ENCODE assay signal across 1 cellular context in the genomic region with DNA sequence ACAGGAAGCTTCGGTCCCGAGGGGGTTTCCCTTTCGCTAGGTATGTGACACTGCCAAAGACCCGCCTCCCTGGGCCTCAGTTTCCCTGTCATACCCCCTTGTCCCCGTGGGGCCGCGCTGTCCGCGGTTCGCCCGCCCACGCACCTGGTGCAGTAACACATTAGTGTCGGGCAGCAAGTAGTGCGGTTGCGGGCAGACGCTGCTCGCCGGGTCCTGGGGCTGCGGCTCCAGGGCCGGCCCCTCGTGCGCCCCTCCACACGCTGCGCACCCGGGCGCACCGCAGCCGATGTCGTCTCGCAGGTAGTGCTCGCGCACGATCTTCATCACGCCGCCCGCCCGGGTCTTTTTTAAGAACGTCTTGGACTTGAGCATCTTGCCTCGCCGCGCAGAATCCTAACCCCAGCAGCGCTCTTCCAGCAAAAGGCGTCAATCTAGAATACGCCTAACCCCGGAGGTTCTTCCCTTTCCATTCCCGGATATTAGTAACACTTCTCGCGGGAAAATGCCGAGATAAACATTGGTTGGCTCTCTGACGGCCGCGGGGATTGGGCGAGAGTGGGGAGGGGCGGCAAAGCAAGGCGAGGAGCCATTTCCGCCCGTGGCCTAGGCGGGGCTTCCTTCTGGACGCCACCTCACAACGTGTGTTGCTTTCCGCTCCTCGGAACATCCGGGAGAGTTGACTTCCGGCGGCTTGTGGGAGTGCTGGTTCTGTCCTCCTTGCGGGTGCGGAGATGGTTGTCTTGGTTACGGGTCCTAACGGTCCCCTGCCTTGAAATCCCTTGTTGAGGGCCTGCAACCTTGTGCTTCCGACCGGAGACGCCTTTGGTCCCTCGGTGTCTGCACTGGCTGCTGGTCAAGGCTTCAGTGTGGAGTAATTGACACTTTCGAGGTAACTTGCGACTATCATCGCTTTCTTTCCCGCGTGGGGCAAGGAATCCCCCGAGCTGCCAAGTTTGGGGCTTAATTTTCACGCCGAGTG.
TF ChIP-seq lines count a peak whose summit lies in the region.

A gene with protein sequence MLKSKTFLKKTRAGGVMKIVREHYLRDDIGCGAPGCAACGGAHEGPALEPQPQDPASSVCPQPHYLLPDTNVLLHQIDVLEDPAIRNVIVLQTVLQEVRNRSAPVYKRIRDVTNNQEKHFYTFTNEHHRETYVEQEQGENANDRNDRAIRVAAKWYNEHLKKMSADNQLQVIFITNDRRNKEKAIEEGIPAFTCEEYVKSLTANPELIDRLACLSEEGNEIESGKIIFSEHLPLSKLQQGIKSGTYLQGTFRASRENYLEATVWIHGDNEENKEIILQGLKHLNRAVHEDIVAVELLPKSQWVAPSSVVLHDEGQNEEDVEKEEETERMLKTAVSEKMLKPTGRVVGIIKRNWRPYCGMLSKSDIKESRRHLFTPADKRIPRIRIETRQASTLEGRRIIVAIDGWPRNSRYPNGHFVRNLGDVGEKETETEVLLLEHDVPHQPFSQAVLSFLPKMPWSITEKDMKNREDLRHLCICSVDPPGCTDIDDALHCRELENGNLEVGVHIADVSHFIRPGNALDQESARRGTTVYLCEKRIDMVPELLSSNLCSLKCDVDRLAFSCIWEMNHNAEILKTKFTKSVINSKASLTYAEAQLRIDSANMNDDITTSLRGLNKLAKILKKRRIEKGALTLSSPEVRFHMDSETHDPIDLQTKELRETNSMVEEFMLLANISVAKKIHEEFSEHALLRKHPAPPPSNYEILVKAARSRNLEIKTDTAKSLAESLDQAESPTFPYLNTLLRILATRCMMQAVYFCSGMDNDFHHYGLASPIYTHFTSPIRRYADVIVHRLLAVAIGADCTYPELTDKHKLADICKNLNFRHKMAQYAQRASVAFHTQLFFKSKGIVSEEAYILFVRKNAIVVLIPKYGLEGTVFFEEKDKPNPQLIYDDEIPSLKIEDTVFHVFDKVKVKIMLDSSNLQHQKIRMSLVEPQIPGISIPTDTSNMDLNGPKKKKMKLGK (minus strand): TSS at position 440 of the 979 bp plus-strand sequence. CDS start 68 bp downstream, at position 372.
A gene with protein sequence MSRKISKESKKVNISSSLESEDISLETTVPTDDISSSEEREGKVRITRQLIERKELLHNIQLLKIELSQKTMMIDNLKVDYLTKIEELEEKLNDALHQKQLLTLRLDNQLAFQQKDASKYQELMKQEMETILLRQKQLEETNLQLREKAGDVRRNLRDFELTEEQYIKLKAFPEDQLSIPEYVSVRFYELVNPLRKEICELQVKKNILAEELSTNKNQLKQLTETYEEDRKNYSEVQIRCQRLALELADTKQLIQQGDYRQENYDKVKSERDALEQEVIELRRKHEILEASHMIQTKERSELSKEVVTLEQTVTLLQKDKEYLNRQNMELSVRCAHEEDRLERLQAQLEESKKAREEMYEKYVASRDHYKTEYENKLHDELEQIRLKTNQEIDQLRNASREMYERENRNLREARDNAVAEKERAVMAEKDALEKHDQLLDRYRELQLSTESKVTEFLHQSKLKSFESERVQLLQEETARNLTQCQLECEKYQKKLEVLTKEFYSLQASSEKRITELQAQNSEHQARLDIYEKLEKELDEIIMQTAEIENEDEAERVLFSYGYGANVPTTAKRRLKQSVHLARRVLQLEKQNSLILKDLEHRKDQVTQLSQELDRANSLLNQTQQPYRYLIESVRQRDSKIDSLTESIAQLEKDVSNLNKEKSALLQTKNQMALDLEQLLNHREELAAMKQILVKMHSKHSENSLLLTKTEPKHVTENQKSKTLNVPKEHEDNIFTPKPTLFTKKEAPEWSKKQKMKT (plus strand): TSS at position 673 of the 979 bp plus-strand sequence. CDS start 1,337 bp downstream, outside the sequence.

TF ChIP-seq in HepG2, 621 proteins besides CTCF, POLR2A, EP300 and RAD21 (continued from another document and continues in another):
- TF ChIP-seq, protein P1, sequence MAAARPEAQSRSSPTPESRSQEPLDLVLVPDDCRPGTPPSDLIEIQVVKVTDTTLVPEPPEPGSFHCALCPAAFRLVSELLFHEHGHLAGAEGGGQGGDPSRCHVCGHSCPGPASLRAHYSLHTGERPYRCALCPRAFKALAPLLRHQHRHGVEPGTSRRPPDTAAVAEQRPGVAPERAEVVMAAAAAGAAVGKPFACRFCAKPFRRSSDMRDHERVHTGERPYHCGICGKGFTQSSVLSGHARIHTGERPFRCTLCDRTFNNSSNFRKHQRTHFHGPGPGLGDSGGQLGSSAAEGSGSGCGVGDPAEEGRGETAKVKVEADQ (CRISPR knock-in tag; IDR thresholded peaks at IDR 0.05; ENCODE audit: borderline replicate concordance): no peak
- TF ChIP-seq RFX5 (IDR thresholded peaks at IDR 0.05; ENCODE audit: low read depth, low read length): no peak
- TF ChIP-seq, protein P2, sequence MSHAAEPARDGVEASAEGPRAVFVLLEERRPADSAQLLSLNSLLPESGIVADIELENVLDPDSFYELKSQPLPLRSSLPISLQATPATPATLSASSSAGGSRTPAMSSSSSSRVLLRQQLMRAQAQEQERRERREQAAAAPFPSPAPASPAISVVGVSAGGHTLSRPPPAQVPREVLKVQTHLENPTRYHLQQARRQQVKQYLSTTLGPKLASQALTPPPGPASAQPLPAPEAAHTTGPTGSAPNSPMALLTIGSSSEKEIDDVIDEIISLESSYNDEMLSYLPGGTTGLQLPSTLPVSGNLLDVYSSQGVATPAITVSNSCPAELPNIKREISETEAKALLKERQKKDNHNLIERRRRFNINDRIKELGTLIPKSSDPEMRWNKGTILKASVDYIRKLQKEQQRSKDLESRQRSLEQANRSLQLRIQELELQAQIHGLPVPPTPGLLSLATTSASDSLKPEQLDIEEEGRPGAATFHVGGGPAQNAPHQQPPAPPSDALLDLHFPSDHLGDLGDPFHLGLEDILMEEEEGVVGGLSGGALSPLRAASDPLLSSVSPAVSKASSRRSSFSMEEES (CRISPR knock-in tag; IDR thresholded peaks at IDR 0.05): no peak
- no peak for TF ChIP-seq ZNF24 (IDR thresholded peaks at IDR 0.05)
- TF ChIP-seq NCOA2 (CRISPR knock-in tag; IDR thresholded peaks at IDR 0.05): no peak; the same call in 1 of the 2 replicates
- TF ChIP-seq IRF2 (CRISPR knock-in tag; IDR thresholded peaks at IDR 0.05): peak; percentile 84
- TF ChIP-seq REXO4 (CRISPR knock-in tag; IDR thresholded peaks at IDR 0.05; ENCODE audit: borderline replicate concordance): no peak
- no peak for TF ChIP-seq POLR2AphosphoS2 (IDR thresholded peaks at IDR 0.05; ENCODE audit: low read depth, low read length)
- TF ChIP-seq PHF8 (CRISPR knock-in tag; IDR thresholded peaks at IDR 0.05): peak; percentile 94
- peak; percentile 75; the same call in 1 of the 2 replicates for TF ChIP-seq CCDC6 (CRISPR knock-in tag; IDR thresholded peaks at IDR 0.05)
- TF ChIP-seq, protein P3, sequence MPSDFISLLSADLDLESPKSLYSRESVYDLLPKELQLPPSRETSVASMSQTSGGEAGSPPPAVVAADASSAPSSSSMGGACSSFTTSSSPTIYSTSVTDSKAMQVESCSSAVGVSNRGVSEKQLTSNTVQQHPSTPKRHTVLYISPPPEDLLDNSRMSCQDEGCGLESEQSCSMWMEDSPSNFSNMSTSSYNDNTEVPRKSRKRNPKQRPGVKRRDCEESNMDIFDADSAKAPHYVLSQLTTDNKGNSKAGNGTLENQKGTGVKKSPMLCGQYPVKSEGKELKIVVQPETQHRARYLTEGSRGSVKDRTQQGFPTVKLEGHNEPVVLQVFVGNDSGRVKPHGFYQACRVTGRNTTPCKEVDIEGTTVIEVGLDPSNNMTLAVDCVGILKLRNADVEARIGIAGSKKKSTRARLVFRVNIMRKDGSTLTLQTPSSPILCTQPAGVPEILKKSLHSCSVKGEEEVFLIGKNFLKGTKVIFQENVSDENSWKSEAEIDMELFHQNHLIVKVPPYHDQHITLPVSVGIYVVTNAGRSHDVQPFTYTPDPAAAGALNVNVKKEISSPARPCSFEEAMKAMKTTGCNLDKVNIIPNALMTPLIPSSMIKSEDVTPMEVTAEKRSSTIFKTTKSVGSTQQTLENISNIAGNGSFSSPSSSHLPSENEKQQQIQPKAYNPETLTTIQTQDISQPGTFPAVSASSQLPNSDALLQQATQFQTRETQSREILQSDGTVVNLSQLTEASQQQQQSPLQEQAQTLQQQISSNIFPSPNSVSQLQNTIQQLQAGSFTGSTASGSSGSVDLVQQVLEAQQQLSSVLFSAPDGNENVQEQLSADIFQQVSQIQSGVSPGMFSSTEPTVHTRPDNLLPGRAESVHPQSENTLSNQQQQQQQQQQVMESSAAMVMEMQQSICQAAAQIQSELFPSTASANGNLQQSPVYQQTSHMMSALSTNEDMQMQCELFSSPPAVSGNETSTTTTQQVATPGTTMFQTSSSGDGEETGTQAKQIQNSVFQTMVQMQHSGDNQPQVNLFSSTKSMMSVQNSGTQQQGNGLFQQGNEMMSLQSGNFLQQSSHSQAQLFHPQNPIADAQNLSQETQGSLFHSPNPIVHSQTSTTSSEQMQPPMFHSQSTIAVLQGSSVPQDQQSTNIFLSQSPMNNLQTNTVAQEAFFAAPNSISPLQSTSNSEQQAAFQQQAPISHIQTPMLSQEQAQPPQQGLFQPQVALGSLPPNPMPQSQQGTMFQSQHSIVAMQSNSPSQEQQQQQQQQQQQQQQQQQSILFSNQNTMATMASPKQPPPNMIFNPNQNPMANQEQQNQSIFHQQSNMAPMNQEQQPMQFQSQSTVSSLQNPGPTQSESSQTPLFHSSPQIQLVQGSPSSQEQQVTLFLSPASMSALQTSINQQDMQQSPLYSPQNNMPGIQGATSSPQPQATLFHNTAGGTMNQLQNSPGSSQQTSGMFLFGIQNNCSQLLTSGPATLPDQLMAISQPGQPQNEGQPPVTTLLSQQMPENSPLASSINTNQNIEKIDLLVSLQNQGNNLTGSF (CRISPR knock-in tag; IDR thresholded peaks at IDR 0.05): no peak
- TF ChIP-seq SRSF1 (optimal IDR thresholded peaks at IDR 0.05; ENCODE audit: low read depth, low read length): no peak
- TF ChIP-seq ZSCAN31 (CRISPR knock-in tag; IDR thresholded peaks at IDR 0.05; ENCODE audit: low read depth): peak; percentile 56; the same call in 1 of the 2 replicates
- no peak for TF ChIP-seq CENPX (CRISPR knock-in tag; IDR thresholded peaks at IDR 0.05)
- TF ChIP-seq, protein P4, sequence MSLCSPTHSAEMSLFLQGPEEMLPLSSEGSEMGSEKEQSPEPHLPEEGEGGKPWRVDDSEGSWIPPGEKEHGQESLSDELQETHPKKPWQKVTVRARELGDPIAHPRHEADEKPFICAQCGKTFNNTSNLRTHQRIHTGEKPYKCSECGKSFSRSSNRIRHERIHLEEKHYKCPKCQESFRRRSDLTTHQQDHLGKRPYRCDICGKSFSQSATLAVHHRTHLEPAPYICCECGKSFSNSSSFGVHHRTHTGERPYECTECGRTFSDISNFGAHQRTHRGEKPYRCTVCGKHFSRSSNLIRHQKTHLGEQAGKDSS (CRISPR knock-in tag; IDR thresholded peaks at IDR 0.05; ENCODE audit: borderline replicate concordance, low read depth): peak; percentile 56; the same call in 1 of the 2 replicates
- TF ChIP-seq SOX6 (IDR thresholded peaks at IDR 0.05): no peak
- peak; percentile 55 for TF ChIP-seq SOX6 (CRISPR knock-in tag; IDR thresholded peaks at IDR 0.05)
- TF ChIP-seq PHB2 (IDR thresholded peaks at IDR 0.05; ENCODE audit: partially characterized antibody): no peak
- no peak for TF ChIP-seq SUZ12 (IDR thresholded peaks at IDR 0.05; ENCODE audit: low read depth, low read length)
- TF ChIP-seq ARNTL (CRISPR knock-in tag; IDR thresholded peaks at IDR 0.05): peak; percentile 60; the same call in 1 of the 2 replicates
- TF ChIP-seq KLF12 (CRISPR knock-in tag; IDR thresholded peaks at IDR 0.05; ENCODE audit: borderline replicate concordance): peak; percentile 53; the same call in 1 of the 2 replicates
- TF ChIP-seq ARNT (IDR thresholded peaks at IDR 0.05): no peak
- TF ChIP-seq POGZ (CRISPR knock-in tag; IDR thresholded peaks at IDR 0.05): peak; percentile 92
- TF ChIP-seq, protein P5, sequence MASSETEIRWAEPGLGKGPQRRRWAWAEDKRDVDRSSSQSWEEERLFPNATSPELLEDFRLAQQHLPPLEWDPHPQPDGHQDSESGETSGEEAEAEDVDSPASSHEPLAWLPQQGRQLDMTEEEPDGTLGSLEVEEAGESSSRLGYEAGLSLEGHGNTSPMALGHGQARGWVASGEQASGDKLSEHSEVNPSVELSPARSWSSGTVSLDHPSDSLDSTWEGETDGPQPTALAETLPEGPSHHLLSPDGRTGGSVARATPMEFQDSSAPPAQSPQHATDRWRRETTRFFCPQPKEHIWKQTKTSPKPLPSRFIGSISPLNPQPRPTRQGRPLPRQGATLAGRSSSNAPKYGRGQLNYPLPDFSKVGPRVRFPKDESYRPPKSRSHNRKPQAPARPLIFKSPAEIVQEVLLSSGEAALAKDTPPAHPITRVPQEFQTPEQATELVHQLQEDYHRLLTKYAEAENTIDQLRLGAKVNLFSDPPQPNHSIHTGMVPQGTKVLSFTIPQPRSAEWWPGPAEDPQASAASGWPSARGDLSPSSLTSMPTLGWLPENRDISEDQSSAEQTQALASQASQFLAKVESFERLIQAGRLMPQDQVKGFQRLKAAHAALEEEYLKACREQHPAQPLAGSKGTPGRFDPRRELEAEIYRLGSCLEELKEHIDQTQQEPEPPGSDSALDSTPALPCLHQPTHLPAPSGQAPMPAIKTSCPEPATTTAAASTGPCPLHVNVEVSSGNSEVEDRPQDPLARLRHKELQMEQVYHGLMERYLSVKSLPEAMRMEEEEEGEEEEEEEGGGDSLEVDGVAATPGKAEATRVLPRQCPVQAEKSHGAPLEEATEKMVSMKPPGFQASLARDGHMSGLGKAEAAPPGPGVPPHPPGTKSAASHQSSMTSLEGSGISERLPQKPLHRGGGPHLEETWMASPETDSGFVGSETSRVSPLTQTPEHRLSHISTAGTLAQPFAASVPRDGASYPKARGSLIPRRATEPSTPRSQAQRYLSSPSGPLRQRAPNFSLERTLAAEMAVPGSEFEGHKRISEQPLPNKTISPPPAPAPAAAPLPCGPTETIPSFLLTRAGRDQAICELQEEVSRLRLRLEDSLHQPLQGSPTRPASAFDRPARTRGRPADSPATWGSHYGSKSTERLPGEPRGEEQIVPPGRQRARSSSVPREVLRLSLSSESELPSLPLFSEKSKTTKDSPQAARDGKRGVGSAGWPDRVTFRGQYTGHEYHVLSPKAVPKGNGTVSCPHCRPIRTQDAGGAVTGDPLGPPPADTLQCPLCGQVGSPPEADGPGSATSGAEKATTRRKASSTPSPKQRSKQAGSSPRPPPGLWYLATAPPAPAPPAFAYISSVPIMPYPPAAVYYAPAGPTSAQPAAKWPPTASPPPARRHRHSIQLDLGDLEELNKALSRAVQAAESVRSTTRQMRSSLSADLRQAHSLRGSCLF (CRISPR knock-in tag; IDR thresholded peaks at IDR 0.05; ENCODE audit: borderline replicate concordance): no peak
